Comparison of ENCODE assay signal across 11 cellular contexts in the genomic region with DNA sequence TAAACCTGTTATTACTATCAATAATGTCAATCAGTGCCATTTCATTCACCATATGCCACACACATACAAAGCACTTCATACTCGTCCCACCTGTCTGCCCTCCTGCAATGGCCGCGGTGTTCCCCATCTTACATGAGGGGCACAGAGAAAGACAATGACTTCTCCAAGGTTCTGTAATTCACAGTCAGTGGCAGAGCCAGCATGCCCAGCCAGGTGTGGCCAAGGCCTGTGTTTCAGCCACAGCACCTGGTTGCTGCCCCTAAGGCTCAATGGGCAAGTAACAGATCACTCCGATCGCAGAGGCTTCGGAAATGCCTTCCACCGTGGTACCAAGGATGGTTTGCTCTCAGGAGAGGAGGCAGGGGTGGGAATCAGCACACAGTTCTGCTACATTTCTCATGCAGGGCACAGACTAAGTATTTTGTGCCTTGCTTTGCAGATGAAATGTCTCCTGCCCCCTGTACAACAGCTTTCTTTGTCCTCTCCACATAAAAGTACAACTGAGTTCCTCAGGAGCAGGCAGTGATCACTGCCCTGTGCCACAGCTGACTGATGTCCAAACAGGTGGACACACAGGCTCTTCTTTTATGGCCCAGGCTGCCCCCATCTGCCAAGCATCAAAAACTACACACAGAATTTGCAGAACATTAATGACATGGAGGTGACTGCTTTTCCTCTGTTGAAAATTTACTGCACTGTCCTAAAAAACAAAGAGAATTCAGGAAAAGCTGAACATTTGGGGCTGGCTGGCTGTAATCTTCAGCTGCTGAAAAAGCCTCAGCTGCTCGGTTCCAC. TPM values are rescaled to one million over a fixed set of nuclear protein-coding genes. Genes with fewer than 3 reads are reported as not detected.
DNase-seq lines count a peak whose midpoint lies in the region; ATAC-seq and TF ChIP-seq lines count a peak whose summit lies in the region.
"Had no signal": no experiment of that assay in that cellular context is flagged by ENCODE, and none has a peak within 500 bp of the region (broad histone marks: within the 10 kb centered on the region; RNA-seq: fewer than 3 reads in every experiment).

No MANE protein-coding gene starts in this region.

- H3K36me3 Mint-ChIP-seq in nephron progenitor cell (ENCODE audit: low read depth): peaks cover 52% of the 10 kb centered on the region

- DNase-seq in cardiac muscle cell (ENCODE audit: low read depth in 1 of 2, low spot score in 1 of 2) (no peak), Right ventricle myocardium superior (no peak), choroid plexus epithelial cell (ENCODE audit: low read depth) (peak; percentile 67), left colon (peak in 1 of 2 donors; percentile 44), MG63 (no peak), NCI-H446 treated with DMSO at 0.1 percent for 48 hours (lab: John Stamatoyannopoulos, UW) (no peak), nephron progenitor cell (no peak)
- DNase-seq: NCI-H2029 had no signal

- H3K36me3 ChIP-seq in cardiac muscle cell (no peaks in the 10 kb centered on the region), MG63 (peaks cover 5% of the 10 kb centered on the region)
- H3K36me3 ChIP-seq: vagina had no signal

- no peaks in the 10 kb centered on the region for H3K27me3 Mint-ChIP-seq in nephron progenitor cell (ENCODE audit: low read depth, poor library complexity)
- H3K27me3 Mint-ChIP-seq: activated naive CD8-positive, alpha-beta T cell had no signal

- H3K27ac Mint-ChIP-seq in nephron progenitor cell: no peak overlapping the region
- H3K27ac Mint-ChIP-seq: activated naive CD8-positive, alpha-beta T cell had no signal

- H3K9me3 Mint-ChIP-seq in nephron progenitor cell: peaks cover 28% of the 10 kb centered on the region

- peak overlapping the region; percentile 64 for H3K27ac ChIP-seq in cardiac muscle cell
- H3K27ac ChIP-seq: vagina had no signal

- no peaks in the 10 kb centered on the region for H3K4me1 ChIP-seq in cardiac muscle cell (ENCODE audit: low read depth)

- H3K9me3 ChIP-seq in cardiac muscle cell (ENCODE audit: low read depth): no peaks in the 10 kb centered on the region
- no peaks in the 10 kb centered on the region for H3K9me3 ChIP-seq in MG63
- H3K9me3 ChIP-seq: vagina had no signal

- intact Hi-C loops in Right ventricle myocardium superior (cut with DNase I) (no loop called here), left colon (cut with DNase I, micrococcal nuclease) (no loop called here)

- H3K27me3 ChIP-seq in cardiac muscle cell (no peaks in the 10 kb centered on the region), MG63 (no peaks in the 10 kb centered on the region)
- H3K27me3 ChIP-seq: vagina had no signal

- peaks cover 27% of the 10 kb centered on the region for H3K4me1 Mint-ChIP-seq in nephron progenitor cell

- no peak overlapping the region for H3K4me3 Mint-ChIP-seq in nephron progenitor cell
- H3K4me3 Mint-ChIP-seq: activated naive CD8-positive, alpha-beta T cell had no signal

- H3K4me3 ChIP-seq in cardiac muscle cell: no peak overlapping the region
- no peak overlapping the region for H3K4me3 ChIP-seq in choroid plexus epithelial cell (ENCODE audit: low read depth, low read length)
- H3K4me3 ChIP-seq in MG63: no peak overlapping the region
- H3K4me3 ChIP-seq: vagina had no signal

- ATAC-seq in Right ventricle myocardium superior (ENCODE audit: poor library complexity): no peak
- peak; percentile 19 for ATAC-seq in left colon
- no peak for ATAC-seq in HG02885 (IDR thresholded peaks at IDR 0.05; ENCODE audit: poor library complexity, unreplicated experiment)

- TF ChIP-seq CTCF in cardiac muscle cell (IDR thresholded peaks at IDR 0.05; ENCODE audit: low read depth, low read length) (peak; percentile 33), choroid plexus epithelial cell (conservative IDR thresholded peaks at IDR 0.05; ENCODE audit: low read depth, low read length) (peak; percentile 60), nephron progenitor cell (IDR thresholded peaks at IDR 0.05) (no peak)

RNA-seq across cellular contexts. Expression of a gene that starts 10.8 kb away (rescaled TPM):
- 16.3 and 31.9 TPM in 2 replicates for total RNA-seq in cardiac muscle cell
- polyA plus RNA-seq in cardiac muscle cell: 10.5 and 19.9 TPM in 2 replicates
- 6.2 TPM for total RNA-seq in Right ventricle myocardium superior
- 10 to 100 TPM; 41.2 to 46.2 TPM for total RNA-seq in left colon
- 25.3 and 30.0 TPM in 2 replicates for total RNA-seq in MG63 (2014; rRNA removed; shearing (Covaris generic); ENCODE audit: low replicate concordance)
